Comparison of ENCODE assay signal across 10 cellular contexts in the genomic region with DNA sequence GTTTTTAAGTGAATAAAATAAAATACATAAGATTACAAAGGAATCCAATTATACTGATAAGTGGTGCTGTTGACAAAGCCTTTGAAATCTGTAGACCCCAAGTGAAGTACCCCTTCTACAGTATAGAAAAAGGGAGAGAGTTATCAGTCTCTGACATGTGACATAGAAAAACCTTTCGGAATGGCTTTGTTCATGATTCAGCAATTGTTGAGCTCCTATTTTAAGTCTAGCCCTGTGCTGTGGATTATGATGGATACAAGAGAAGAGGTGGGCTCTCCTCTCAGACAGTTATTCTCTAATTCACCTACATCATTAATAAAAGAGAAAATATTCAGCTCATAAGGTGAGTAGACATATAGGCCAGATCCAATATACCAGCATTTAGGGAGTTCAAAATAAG.
"Had no signal": no experiment of that assay in that cellular context is flagged by ENCODE, and none has a peak within 500 bp of the region (broad histone marks: within the 10 kb centered on the region; RNA-seq: fewer than 3 reads in every experiment).

No MANE protein-coding gene starts in this region.

- H3K4me2 ChIP-seq: GM23338 had no signal

- H3K4me1 Mint-ChIP-seq: GM23338 had no signal

- H3K27ac ChIP-seq: GM23248 had no signal

- H2AFZ ChIP-seq: GM23248, GM23338 had no signal

- FAIRE-seq: H1, H54 had no signal

- H3K4me1 ChIP-seq: HAP-1 had no signal

- DNase-seq: GM23248, GOT3, H7, HCEC 1CT, HFFc6 had no signal

- H3K9ac ChIP-seq: GM23248 had no signal

- H3K36me3 ChIP-seq: HAP-1 had no signal

- H3K4me3 ChIP-seq: GM23248, GM23338, HAP-1 had no signal

- H3K27ac Mint-ChIP-seq: GM23338, HFFc6 had no signal

- H3K9me3 ChIP-seq: HAP-1 had no signal

- ATAC-seq: GM23338, HCT116 had no signal

- H3K9me3 Mint-ChIP-seq: GM23338, HFFc6 had no signal

- H3K4me3 Mint-ChIP-seq: GM23338, HFFc6 had no signal
